20 cellular contexts compared by ENCODE assay signal in genomic region chr19:30068528-30069395, GRCh38.
DNase-seq lines count a peak whose midpoint lies in the region; ATAC-seq and TF ChIP-seq lines count a peak whose summit lies in the region.
"Had no signal": no experiment of that assay in that cellular context is flagged by ENCODE, and none has a peak within 500 bp of the region (broad histone marks: within the 10 kb centered on the region; RNA-seq: fewer than 3 reads in every experiment).

No MANE protein-coding gene starts in this region.

- intact Hi-C loops in stomach (cut with DNase I; ENCODE audit: low total_unique reads) = no loop called here

- CTCF ChIA-PET in activated CD8-positive, alpha-beta memory T cell treated with anti-CD3 and anti-CD28 coated beads, Interleukin-2, amount 10 ng/mL, durations not matched to agents 7 days and 5 days (lab: Charles Lee) = no interaction called here

- no peak overlapping the region for H3K4me3 Mint-ChIP-seq in activated CD8-positive, alpha-beta memory T cell treated with anti-CD3 and anti-CD28 coated beads, Interleukin-2, amount 10 ng/mL, durations not matched to agents 7 days and 5 days
- no peak overlapping the region for H3K4me3 Mint-ChIP-seq in chondrocyte (ENCODE audit: unreplicated experiment)
- H3K4me3 Mint-ChIP-seq: CD4-positive, alpha-beta T cell had no signal

- no peaks in the 10 kb centered on the region for H3K4me1 ChIP-seq in stomach
- H3K4me1 ChIP-seq: Caco-2 had no signal

- no peak overlapping the region for H3K27ac ChIP-seq in stomach
- H3K27ac ChIP-seq: GM23248, RWPE1 had no signal

- no peaks in the 10 kb centered on the region for H3K27me3 Mint-ChIP-seq in activated CD8-positive, alpha-beta memory T cell treated with anti-CD3 and anti-CD28 coated beads, Interleukin-2, amount 10 ng/mL, durations not matched to agents 7 days and 5 days
- H3K27me3 Mint-ChIP-seq in chondrocyte (ENCODE audit: low read depth) = peaks cover 4% of the 10 kb centered on the region
- H3K27me3 Mint-ChIP-seq: CD4-positive, alpha-beta T cell had no signal

- H3K27ac Mint-ChIP-seq in activated CD8-positive, alpha-beta memory T cell treated with anti-CD3 and anti-CD28 coated beads, Interleukin-2, amount 10 ng/mL, durations not matched to agents 7 days and 5 days = no peak overlapping the region
- H3K27ac Mint-ChIP-seq in chondrocyte (ENCODE audit: unreplicated experiment) = no peak overlapping the region
- H3K27ac Mint-ChIP-seq: CD4-positive, alpha-beta T cell had no signal

- H3K36me3 ChIP-seq in stomach = no peaks in the 10 kb centered on the region
- H3K36me3 ChIP-seq: BE2C had no signal

- TF ChIP-seq POLR2A in stomach (IDR thresholded peaks at IDR 0.05) = no peak

- no peaks in the 10 kb centered on the region for H3K9me3 Mint-ChIP-seq in activated CD8-positive, alpha-beta memory T cell treated with anti-CD3 and anti-CD28 coated beads, Interleukin-2, amount 10 ng/mL, durations not matched to agents 7 days and 5 days (ENCODE audit: low read depth)
- H3K9me3 Mint-ChIP-seq in chondrocyte (ENCODE audit: low read depth) = no peaks in the 10 kb centered on the region
- H3K9me3 Mint-ChIP-seq: CD4-positive, alpha-beta T cell had no signal

- no peak for ATAC-seq in activated CD8-positive, alpha-beta memory T cell treated with anti-CD3 and anti-CD28 coated beads, Interleukin-2, amount 10 ng/mL, durations not matched to agents 7 days and 5 days
- ATAC-seq in HG03457 (IDR thresholded peaks at IDR 0.05; ENCODE audit: unreplicated experiment) = no peak

- WGBS in stomach, 5 donors = 80 to 90% (median 83%) methylated on average over 2 of the region's 2 CpGs

- H3K36me3 Mint-ChIP-seq in activated CD8-positive, alpha-beta memory T cell treated with anti-CD3 and anti-CD28 coated beads, Interleukin-2, amount 10 ng/mL, durations not matched to agents 7 days and 5 days = no peaks in the 10 kb centered on the region
- H3K36me3 Mint-ChIP-seq in chondrocyte (ENCODE audit: low read depth) = no peaks in the 10 kb centered on the region

- H3K4me1 Mint-ChIP-seq in activated CD8-positive, alpha-beta memory T cell treated with anti-CD3 and anti-CD28 coated beads, Interleukin-2, amount 10 ng/mL, durations not matched to agents 7 days and 5 days = peaks cover 4% of the 10 kb centered on the region
- H3K4me1 Mint-ChIP-seq in chondrocyte (ENCODE audit: low read depth) = no peaks in the 10 kb centered on the region

- H3K27me3 ChIP-seq in stomach = peaks cover 0 to 22% (median 0%) of the 10 kb centered on the region in 3 donors
- H3K27me3 ChIP-seq: BE2C had no signal

- no peak for TF ChIP-seq CTCF in chondrocyte (IDR thresholded peaks at IDR 0.05)
- no peak for TF ChIP-seq CTCF in stomach (IDR thresholded peaks at IDR 0.05)

- TF ChIP-seq EP300 in stomach (IDR thresholded peaks at IDR 0.05) = no peak

- H3K4me3 ChIP-seq in stomach = no peak overlapping the region
- H3K4me3 ChIP-seq: GM23248 had no signal

- DNase-seq in activated CD8-positive, alpha-beta memory T cell treated with anti-CD3 and anti-CD28 coated beads, Interleukin-2, amount 10 ng/mL, durations not matched to agents 7 days and 5 days = peak; percentile 8
- no peak for DNase-seq in activated CD8-positive, alpha-beta memory T cell treated with anti-CD3 and anti-CD28 coated beads, Interleukin-2, amount 50 U/mL, for 48 hours
- DNase-seq in chondrocyte (ENCODE audit: low spot score) (peak; percentile 43), mesenteric fat pad (ENCODE audit: low spot score) (peak; percentile 64), stomach (peak; percentile 4), AG08395 (ENCODE audit: low spot score) (no peak), NCI-H1417 (lab: John Stamatoyannopoulos, UW) (no peak)
- DNase-seq: 8988T; BE2C; Caco-2; CD4-positive, alpha-beta T cell; GF-D8; GM23248; KBM-7; NCI-H1105 treated with DMSO at 0.1 percent for 48 hours; NCI-H1694 treated with DMSO at 0.1 percent for 48 hours; NCI-H2107; NCI-H510A treated with DMSO at 0.1 percent for 48 hours had no signal

- peaks cover 0 to 3% (median 0%) of the 10 kb centered on the region in 4 donors for H3K9me3 ChIP-seq in stomach
- H3K9me3 ChIP-seq: BE2C, Caco-2 had no signal

Comparison
In these comparisons a context has a peak if more than half of its experiments do, and no peak if none do; other contexts are left out.
1. DNase-seq: peak in activated CD8-positive, alpha-beta memory T cell treated with anti-CD3 and anti-CD28 coated beads, Interleukin-2, amount 10 ng/mL, durations not matched to agents 7 days and 5 days (single experiment), chondrocyte (single experiment), mesenteric fat pad (single experiment) and stomach (single experiment); none in activated CD8-positive, alpha-beta memory T cell treated with anti-CD3 and anti-CD28 coated beads, Interleukin-2, amount 50 U/mL, for 48 hours (single experiment), AG08395 (single experiment) and NCI-H1417 (0 of 3).